In the genomic region with DNA sequence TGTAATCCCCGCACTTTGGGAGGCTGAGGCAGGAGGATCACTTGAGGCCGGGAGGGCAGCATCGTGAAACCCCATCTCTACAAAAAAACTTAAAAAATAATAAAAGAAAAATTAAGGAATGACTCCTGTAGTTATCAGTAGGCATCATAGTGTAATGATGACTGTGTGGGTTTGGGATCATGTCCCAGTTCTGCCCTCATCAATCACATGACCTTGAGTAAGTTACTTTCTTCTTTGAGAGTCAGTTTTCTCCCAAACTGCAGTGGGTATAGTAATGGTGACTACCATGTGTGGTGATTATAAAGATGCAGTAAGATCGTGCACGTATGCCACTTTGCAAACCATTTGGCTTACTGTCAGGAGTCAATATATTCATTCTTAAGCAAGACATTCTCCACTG, we compare ENCODE assay signal across 20 cellular contexts.
DNase-seq lines count a peak whose midpoint lies in the region; ATAC-seq and TF ChIP-seq lines count a peak whose summit lies in the region.
"Had no signal": no experiment of that assay in that cellular context is flagged by ENCODE, and none has a peak within 500 bp of the region (broad histone marks: within the 10 kb centered on the region; RNA-seq: fewer than 3 reads in every experiment).

No MANE protein-coding gene starts in this region.

- no peak overlapping the region for H2AFZ ChIP-seq in osteoblast (ENCODE audit: low read length)

- no peaks in the 10 kb centered on the region for H3K79me2 ChIP-seq in osteoblast (ENCODE audit: insufficient read depth, low read length)

- TF ChIP-seq CTCF in cardiac fibroblast (IDR thresholded peaks at IDR 0.05; ENCODE audit: low read depth, low read length) (no peak), osteoblast (IDR thresholded peaks at IDR 0.05; ENCODE audit: extremely low read depth, low read depth, low read length) (no peak)

- H3K4me3 ChIP-seq in cardiac fibroblast (replicated peaks in 1 of 2; ENCODE audit: low read depth in 2 of 2, low read length in 2 of 2) (no peak overlapping the region), osteoblast (ENCODE audit: insufficient read depth, low read length) (no peak overlapping the region)
- H3K4me3 ChIP-seq: BLaER1, SK-N-MC had no signal

- no peaks in the 10 kb centered on the region for H3K36me3 ChIP-seq in osteoblast (ENCODE audit: insufficient read depth, low read length)
- H3K36me3 ChIP-seq: BLaER1 had no signal

- H3K4me1 ChIP-seq in osteoblast (ENCODE audit: insufficient read depth, low read length), result peaks cover 25% of the 10 kb centered on the region

- DNase-seq in GM03348 (ENCODE audit: low spot score) (peak; percentile 42), RKO (ENCODE audit: low spot score) (peak; percentile 3), cardiac fibroblast (ENCODE audit: low read depth in 2 of 2) (peak; percentile 44 to 59), osteoblast (ENCODE audit: insufficient read length, low spot score, missing footprints) (peak; percentile 85), GM19240 (ENCODE audit: insufficient read length, low spot score) (no peak), kidney glomerular epithelial cell (lab: John Stamatoyannopoulos, UW) (no peak)
- DNase-seq: CD8-positive, alpha-beta memory T cell; DND-41; Karpas-422; NCI-H146; NCI-H2107; NCI-H345; NCI-H526 treated with DMSO at 0.1 percent for 48 hours; T-helper 1 cell had no signal

- peak overlapping the region; percentile 54 for H3K4me2 ChIP-seq in osteoblast (ENCODE audit: insufficient read depth, low read length)
- H3K4me2 ChIP-seq: BLaER1 had no signal

- no peaks in the 10 kb centered on the region for H3K9me3 ChIP-seq in osteoblast (ENCODE audit: low read depth, low read length)
- H3K9me3 ChIP-seq: BLaER1 had no signal

- H3K27me3 ChIP-seq in osteoblast (ENCODE audit: insufficient read depth, low read length), result no peaks in the 10 kb centered on the region
- H3K27me3 ChIP-seq: BLaER1 had no signal

- ATAC-seq in HG03439 (IDR thresholded peaks at IDR 0.05; ENCODE audit: unreplicated experiment) (no peak), HG03196 (IDR thresholded peaks at IDR 0.05; ENCODE audit: unreplicated experiment) (no peak)
- ATAC-seq: HCT116, HepG2 had no signal

- no peak overlapping the region for H3K27ac ChIP-seq in osteoblast (ENCODE audit: low read depth, low read length)
- H3K27ac ChIP-seq: BLaER1, SK-N-MC had no signal

- no peaks in the 10 kb centered on the region for H4K20me1 ChIP-seq in osteoblast (ENCODE audit: insufficient read depth, low read length)
- H4K20me1 ChIP-seq: BLaER1 had no signal

Comparison
In these comparisons a context has a peak if more than half of its experiments do, and no peak if none do; other contexts are left out.
1. DNase-seq: peak in GM03348 (single experiment), RKO (single experiment), cardiac fibroblast (2 of 2) and osteoblast (single experiment); none in GM19240 (single experiment) and kidney glomerular epithelial cell (single experiment).